ENCODE assay signal across 8 cellular contexts in genomic region chr21:28884976-28885852, GRCh38.
DNase-seq lines count a peak whose midpoint lies in the region; FAIRE-seq and TF ChIP-seq lines count a peak whose summit lies in the region.

No MANE protein-coding gene starts in this region.

- peak overlapping the region; percentile 94 for H3K27ac ChIP-seq in RWPE1

- TF ChIP-seq POLR2A in H54 (IDR thresholded peaks at IDR 0.05; ENCODE audit: low read depth, low read length): peak; percentile 96

- H3K9me3 Mint-ChIP-seq in nephron progenitor cell: peaks cover 4% of the 10 kb centered on the region
- no peaks in the 10 kb centered on the region for H3K9me3 Mint-ChIP-seq in stimulated activated naive CD8-positive, alpha-beta T cell treated with anti-CD3 and anti-CD28 coated beads, Interleukin-15, Interleukin-2, amounts not matched to agents 100 ng/mL and 50 ng/mL, for 24 hours

- H3K27ac Mint-ChIP-seq in nephron progenitor cell: peak overlapping the region; percentile 96
- peak overlapping the region; percentile 99 for H3K27ac Mint-ChIP-seq in stimulated activated naive CD8-positive, alpha-beta T cell treated with anti-CD3 and anti-CD28 coated beads, Interleukin-15, Interleukin-2, amounts not matched to agents 100 ng/mL and 50 ng/mL, for 24 hours

- peak overlapping the region; percentile 94 for H3K4me3 Mint-ChIP-seq in nephron progenitor cell
- peak overlapping the region; percentile 94 for H3K4me3 Mint-ChIP-seq in stimulated activated naive CD8-positive, alpha-beta T cell treated with anti-CD3 and anti-CD28 coated beads, Interleukin-15, Interleukin-2, amounts not matched to agents 100 ng/mL and 50 ng/mL, for 24 hours

- H3K4me1 Mint-ChIP-seq in nephron progenitor cell: peaks cover 18% of the 10 kb centered on the region
- H3K4me1 Mint-ChIP-seq in stimulated activated naive CD8-positive, alpha-beta T cell treated with anti-CD3 and anti-CD28 coated beads, Interleukin-15, Interleukin-2, amounts not matched to agents 100 ng/mL and 50 ng/mL, for 24 hours (ENCODE audit: low read depth): peaks cover 23% of the 10 kb centered on the region

- POLR2A ChIA-PET in RWPE1 (lab: Yijun Ruan, JAX; ENCODE audit: low non-redundant PET): no interaction called here

- peaks cover 33% of the 10 kb centered on the region for H3K36me3 Mint-ChIP-seq in nephron progenitor cell (ENCODE audit: low read depth)
- peaks cover 27% of the 10 kb centered on the region for H3K36me3 Mint-ChIP-seq in stimulated activated naive CD8-positive, alpha-beta T cell treated with anti-CD3 and anti-CD28 coated beads, Interleukin-15, Interleukin-2, amounts not matched to agents 100 ng/mL and 50 ng/mL, for 24 hours (ENCODE audit: low read depth)

- FAIRE-seq in H54 (lab: Jason Lieb, UNC): peak; percentile 83

- DNase-seq in EL (peak; percentile 94), H54 (ENCODE audit: insufficient read length, low spot score) (peak; percentile 89), LoVo (ENCODE audit: low spot score) (peak; percentile 87), RWPE1 (ENCODE audit: low spot score) (peak; percentile 94), fibroblast of the conjunctiva (ENCODE audit: low read depth) (peak; percentile 93), nephron progenitor cell (peak; percentile 74)
- DNase-seq in activated T-helper 9 cell treated with anti-CD3 and anti-CD28 coated beads, Interleukin-2, amount 50 U/mL, for 16 hours (ENCODE audit: low read depth): peak; percentile 83

- CTCF ChIA-PET in RWPE1 (lab: Yijun Ruan, JAX): interaction anchor here (0.6 kb wide), 1 partner anchor 757 kb away, joined by 3 read pairs; no protein-coding TSS in a partner anchor

- H3K27me3 Mint-ChIP-seq in nephron progenitor cell (ENCODE audit: low read depth, poor library complexity): peaks cover 19% of the 10 kb centered on the region
- peaks cover 4% of the 10 kb centered on the region for H3K27me3 Mint-ChIP-seq in stimulated activated naive CD8-positive, alpha-beta T cell treated with anti-CD3 and anti-CD28 coated beads, Interleukin-15, Interleukin-2, amounts not matched to agents 100 ng/mL and 50 ng/mL, for 24 hours

- TF ChIP-seq CTCF in RWPE1 (conservative IDR thresholded peaks at IDR 0.05; ENCODE audit: low read depth): no peak
- TF ChIP-seq CTCF in nephron progenitor cell (IDR thresholded peaks at IDR 0.05): no peak

Comparison
In these comparisons a context has a peak if more than half of its experiments do, and no peak if none do; other contexts are left out.
1. Peak in every context shown above with its lines: DNase-seq and H3K27ac ChIP-seq.